Comparison of ENCODE assay signal across 1 cellular context in genomic region chr14:82153689-82154088, GRCh38.
TF ChIP-seq lines count a peak whose summit lies in the region.

No MANE protein-coding gene starts in this region.

TF ChIP-seq in GM12878, 131 proteins besides CTCF, POLR2A, EP300 and RAD21 (continued from another document):
- TF ChIP-seq MAX (IDR thresholded peaks at IDR 0.05; ENCODE audit: low read depth, low read length): no peak
- TF ChIP-seq DPF2 (IDR thresholded peaks at IDR 0.05): no peak
- no peak for TF ChIP-seq CEBPB (IDR thresholded peaks at IDR 0.05; ENCODE audit: borderline replicate concordance in 1 of 2, low read depth in 2 of 2, low read length in 2 of 2)
- TF ChIP-seq FOS (IDR thresholded peaks at IDR 0.05; ENCODE audit: borderline replicate concordance, extremely low read depth, insufficient read length): no peak
- TF ChIP-seq RBBP5 (conservative IDR thresholded peaks at IDR 0.05): no peak
